In genomic region chr5:73625905-73626811, GRCh38 we compare ENCODE assay signal across 1 cellular context.
TF ChIP-seq lines count a peak whose summit lies in the region.

ARHGEF28 (plus strand) TSS chr5:73626196; CDS start chr5:73684852, 58,656 bp downstream.

TF ChIP-seq in HepG2, 621 proteins besides CTCF, POLR2A, EP300 and RAD21 (continued from another document and continues in another):
- TF ChIP-seq MXD1 (CRISPR knock-in tag; IDR thresholded peaks at IDR 0.05) (peak; percentile 80), ZNF326 (CRISPR knock-in tag; IDR thresholded peaks at IDR 0.05; ENCODE audit: borderline replicate concordance) (no peak), DMAP1 (CRISPR knock-in tag; IDR thresholded peaks at IDR 0.05) (no peak), SP2 (CRISPR knock-in tag; IDR thresholded peaks at IDR 0.05) (no peak), CSRNP2 (CRISPR knock-in tag; conservative IDR thresholded peaks at IDR 0.05; ENCODE audit: low read depth) (no peak), ZNF333 (CRISPR knock-in tag; IDR thresholded peaks at IDR 0.05; ENCODE audit: borderline replicate concordance) (no peak), ZNF280D (CRISPR knock-in tag; IDR thresholded peaks at IDR 0.05) (peak; percentile 52; the same call in 1 of the 2 replicates), IRX3 (CRISPR knock-in tag; IDR thresholded peaks at IDR 0.05; ENCODE audit: borderline replicate concordance, low read depth) (no peak; the same call in 1 of the 2 replicates), ZBTB40 (IDR thresholded peaks at IDR 0.05) (no peak), ZBTB40 (CRISPR knock-in tag; IDR thresholded peaks at IDR 0.05) (no peak), ZNF678 (CRISPR knock-in tag; IDR thresholded peaks at IDR 0.05) (0 out of 2 replicates have a peak, but pooled peaks have one; percentile 29), ZNF614 (CRISPR knock-in tag; IDR thresholded peaks at IDR 0.05; ENCODE audit: borderline replicate concordance) (no peak), ZNF234 (CRISPR knock-in tag; conservative IDR thresholded peaks at IDR 0.05) (no peak), CENPBD1 (CRISPR knock-in tag; IDR thresholded peaks at IDR 0.05; ENCODE audit: borderline replicate concordance, low read depth) (no peak; the same call in 1 of the 2 replicates), ZNF574 (CRISPR knock-in tag; IDR thresholded peaks at IDR 0.05) (no peak; the same call in 1 of the 2 replicates), ZBTB39 (CRISPR knock-in tag; IDR thresholded peaks at IDR 0.05) (no peak), ATF4 (CRISPR knock-in tag; IDR thresholded peaks at IDR 0.05) (no peak), ZNF639 (CRISPR knock-in tag; conservative IDR thresholded peaks at IDR 0.05) (no peak), THRA (CRISPR knock-in tag; IDR thresholded peaks at IDR 0.05; ENCODE audit: borderline replicate concordance) (no peak; the same call in 1 of the 2 replicates), CEBPB (IDR thresholded peaks at IDR 0.05; ENCODE audit: borderline replicate concordance, low read depth, low read length) (no peak), PHF20 (CRISPR knock-in tag; IDR thresholded peaks at IDR 0.05) (no peak), SOX5 (CRISPR knock-in tag; IDR thresholded peaks at IDR 0.05; ENCODE audit: borderline replicate concordance) (no peak), RAD51 (IDR thresholded peaks at IDR 0.05; ENCODE audit: borderline replicate concordance) (no peak), ARID3A (IDR thresholded peaks at IDR 0.05; ENCODE audit: low read depth, low read length) (no peak), MIER2 (CRISPR knock-in tag; IDR thresholded peaks at IDR 0.05) (no peak)
